ENCODE assay signal across 8 cellular contexts in the genomic region with DNA sequence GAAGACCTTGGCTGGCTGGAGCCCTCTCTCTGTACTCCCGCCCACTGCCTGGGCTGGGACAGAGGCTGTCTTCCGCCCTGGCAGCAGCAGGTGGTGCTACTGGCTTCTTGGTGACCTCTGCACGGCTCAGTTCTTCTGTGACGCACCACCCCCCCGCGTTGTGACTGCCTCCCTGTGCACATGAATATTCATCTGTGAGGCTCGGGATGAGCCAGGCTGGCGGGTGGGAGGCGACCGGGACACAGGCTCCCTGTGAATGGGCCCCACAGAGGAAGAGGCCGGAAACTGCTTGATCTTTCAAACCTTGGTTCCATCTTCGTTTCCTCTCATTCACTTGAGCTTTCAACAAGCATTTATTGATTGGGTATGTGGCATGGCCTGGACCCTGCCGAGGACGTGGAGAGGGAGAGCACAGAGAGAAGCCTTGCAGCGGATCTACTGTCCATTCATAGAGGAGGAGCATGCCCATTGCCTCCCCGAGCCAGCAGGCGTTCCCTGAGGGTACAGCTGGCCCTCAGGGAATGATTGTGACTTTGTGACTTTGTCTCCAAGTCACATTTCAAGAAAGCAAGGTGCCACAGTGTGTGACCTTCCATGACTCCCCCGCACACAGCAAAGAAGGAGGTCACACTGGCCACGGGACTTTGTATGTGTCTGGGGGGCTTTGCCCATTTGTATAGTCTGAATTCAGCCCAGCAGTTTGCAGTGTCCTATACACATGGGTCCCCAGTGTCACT. TPM values are rescaled to one million over a fixed set of nuclear protein-coding genes. Genes with fewer than 3 reads are reported as not detected.
A peak's percentile ranks its signal among the peaks of the same experiment; 100 is the strongest.
DNase-seq lines count a peak whose midpoint lies in the region; ATAC-seq and TF ChIP-seq lines count a peak whose summit lies in the region.

No MANE protein-coding gene starts in this region.

- no peak overlapping the region for H2AFZ ChIP-seq in KMS-11 (ENCODE audit: low read depth)

- no peak overlapping the region for H3K4me3 Mint-ChIP-seq in activated CD4-positive, alpha-beta T cell treated with anti-CD3 and anti-CD28 coated beads, Interleukin-2, amount 10 ng/mL, durations not matched to agents 24 days and 14 days

- H3K27ac Mint-ChIP-seq in activated CD4-positive, alpha-beta T cell treated with anti-CD3 and anti-CD28 coated beads, Interleukin-2, amount 10 ng/mL, durations not matched to agents 24 days and 14 days = no peak overlapping the region

- peak; percentile 93 for DNase-seq in astrocyte of the spinal cord (ENCODE audit: low read depth, low spot score)
- peak; percentile 84 for DNase-seq in iris pigment epithelial cell (ENCODE audit: low read depth)
- peak; percentile 77 for DNase-seq in smooth muscle cell of the brain vasculature (ENCODE audit: low read depth, low spot score)
- no peak for DNase-seq in HuH-7.5 (ENCODE audit: low spot score)
- DNase-seq in activated CD4-positive, alpha-beta T cell treated with anti-CD3 and anti-CD28 coated beads, Interleukin-2, amount 10 ng/mL, durations not matched to agents 24 days and 14 days = no peak

- no peak overlapping the region for H3K9ac ChIP-seq in KMS-11

- in situ Hi-C loops in astrocyte of the spinal cord (cut with HindIII; ENCODE audit: low sequenced_read_pairs) = no loop called here

- no peaks in the 10 kb centered on the region for H3K27me3 ChIP-seq in KMS-11 (ENCODE audit: insufficient read depth, low read depth)

- no peak overlapping the region for H3K4me3 ChIP-seq in KMS-11 (IDR thresholded peaks at IDR 0.05; ENCODE audit: insufficient read depth, low read depth, low read length)
- no peak overlapping the region for H3K4me3 ChIP-seq in astrocyte of the spinal cord (ENCODE audit: low read depth, low read length)

- no peaks in the 10 kb centered on the region for H3K4me1 Mint-ChIP-seq in activated CD4-positive, alpha-beta T cell treated with anti-CD3 and anti-CD28 coated beads, Interleukin-2, amount 10 ng/mL, durations not matched to agents 24 days and 14 days

- TF ChIP-seq CTCF in GM12874 (IDR thresholded peaks at IDR 0.05; ENCODE audit: insufficient read depth, low read depth, low read length) = 0 out of 2 replicates have a peak, but pooled peaks have one; percentile 24
- TF ChIP-seq CTCF in KMS-11 (conservative IDR thresholded peaks at IDR 0.05; ENCODE audit: low read depth, low read length) = peak; percentile 32
- peak; percentile 44 for TF ChIP-seq CTCF in astrocyte of the spinal cord (IDR thresholded peaks at IDR 0.05; ENCODE audit: low read depth, low read length)

- no peaks in the 10 kb centered on the region for H3K36me3 Mint-ChIP-seq in activated CD4-positive, alpha-beta T cell treated with anti-CD3 and anti-CD28 coated beads, Interleukin-2, amount 10 ng/mL, durations not matched to agents 24 days and 14 days (ENCODE audit: low read depth)

- H3K27me3 Mint-ChIP-seq in activated CD4-positive, alpha-beta T cell treated with anti-CD3 and anti-CD28 coated beads, Interleukin-2, amount 10 ng/mL, durations not matched to agents 24 days and 14 days = peaks cover 4% of the 10 kb centered on the region

- peak overlapping the region; percentile 38; the same call in 1 of the 2 replicates for H3K27ac ChIP-seq in KMS-11

- intact Hi-C loops in activated CD4-positive, alpha-beta T cell treated with anti-CD3 and anti-CD28 coated beads, Interleukin-2, amount 10 ng/mL, durations not matched to agents 24 days and 14 days (cut with micrococcal nuclease) = no loop called here

- no peaks in the 10 kb centered on the region for H3K9me3 Mint-ChIP-seq in activated CD4-positive, alpha-beta T cell treated with anti-CD3 and anti-CD28 coated beads, Interleukin-2, amount 10 ng/mL, durations not matched to agents 24 days and 14 days

- H3K4me2 ChIP-seq in KMS-11 = peak overlapping the region; percentile 67; the same call in 1 of the 2 replicates

- H3K36me3 ChIP-seq in KMS-11 (ENCODE audit: insufficient read depth) = no peaks in the 10 kb centered on the region

- no peaks in the 10 kb centered on the region for H3K79me2 ChIP-seq in KMS-11 (ENCODE audit: insufficient read depth, low read depth)

- H4K20me1 ChIP-seq in KMS-11 (ENCODE audit: insufficient read depth) = no peaks in the 10 kb centered on the region

- no peak for ATAC-seq in HG03457 (IDR thresholded peaks at IDR 0.05; ENCODE audit: unreplicated experiment)

- H3K4me1 ChIP-seq in KMS-11 (ENCODE audit: low read depth, poor library complexity, severe bottlenecking) = peaks cover 26% of the 10 kb centered on the region

RNA-seq across cellular contexts. Expression of a gene that starts 45.0 kb away (rescaled TPM):
- total RNA-seq in activated CD4-positive, alpha-beta T cell treated with anti-CD3 and anti-CD28 coated beads, Interleukin-2, amount 10 ng/mL, durations not matched to agents 24 days and 14 days = 6.1 and 6.3 TPM in 2 replicates

Comparison
In these comparisons a context has a peak if more than half of its experiments do, and no peak if none do; other contexts are left out.
1. DNase-seq: peak in astrocyte of the spinal cord (single experiment), iris pigment epithelial cell (single experiment) and smooth muscle cell of the brain vasculature (single experiment); none in HuH-7.5 (single experiment) and activated CD4-positive, alpha-beta T cell treated with anti-CD3 and anti-CD28 coated beads, Interleukin-2, amount 10 ng/mL, durations not matched to agents 24 days and 14 days (single experiment).
2. Peak in every context shown above with its lines, with median percentiles within 50 percentile points of each other: CTCF ChIP-seq.